Comparison of ENCODE assay signal across 1 cellular context in genomic region chr1:10920063-10920626, GRCh38.
TF ChIP-seq lines count a peak whose summit lies in the region.

No MANE protein-coding gene starts in this region.

TF ChIP-seq in HepG2, 621 proteins besides CTCF, POLR2A, EP300 and RAD21 (continued from another document):
- TF ChIP-seq, protein P1, sequence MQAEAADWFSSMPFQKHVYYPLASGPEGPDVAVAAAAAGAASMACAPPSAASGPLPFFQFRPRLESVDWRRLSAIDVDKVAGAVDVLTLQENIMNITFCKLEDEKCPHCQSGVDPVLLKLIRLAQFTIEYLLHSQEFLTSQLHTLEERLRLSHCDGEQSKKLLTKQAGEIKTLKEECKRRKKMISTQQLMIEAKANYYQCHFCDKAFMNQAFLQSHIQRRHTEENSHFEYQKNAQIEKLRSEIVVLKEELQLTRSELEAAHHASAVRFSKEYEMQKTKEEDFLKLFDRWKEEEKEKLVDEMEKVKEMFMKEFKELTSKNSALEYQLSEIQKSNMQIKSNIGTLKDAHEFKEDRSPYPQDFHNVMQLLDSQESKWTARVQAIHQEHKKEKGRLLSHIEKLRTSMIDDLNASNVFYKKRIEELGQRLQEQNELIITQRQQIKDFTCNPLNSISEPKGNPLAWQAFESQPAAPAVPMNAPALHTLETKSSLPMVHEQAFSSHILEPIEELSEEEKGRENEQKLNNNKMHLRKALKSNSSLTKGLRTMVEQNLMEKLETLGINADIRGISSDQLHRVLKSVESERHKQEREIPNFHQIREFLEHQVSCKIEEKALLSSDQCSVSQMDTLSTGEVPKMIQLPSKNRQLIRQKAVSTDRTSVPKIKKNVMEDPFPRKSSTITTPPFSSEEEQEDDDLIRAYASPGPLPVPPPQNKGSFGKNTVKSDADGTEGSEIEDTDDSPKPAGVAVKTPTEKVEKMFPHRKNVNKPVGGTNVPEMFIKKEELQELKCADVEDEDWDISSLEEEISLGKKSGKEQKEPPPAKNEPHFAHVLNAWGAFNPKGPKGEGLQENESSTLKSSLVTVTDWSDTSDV (CRISPR knock-in tag; IDR thresholded peaks at IDR 0.05): no peak
- TF ChIP-seq RBM22 (optimal IDR thresholded peaks at IDR 0.05; ENCODE audit: low read length): no peak
